19 cellular contexts compared by ENCODE assay signal in the genomic region with DNA sequence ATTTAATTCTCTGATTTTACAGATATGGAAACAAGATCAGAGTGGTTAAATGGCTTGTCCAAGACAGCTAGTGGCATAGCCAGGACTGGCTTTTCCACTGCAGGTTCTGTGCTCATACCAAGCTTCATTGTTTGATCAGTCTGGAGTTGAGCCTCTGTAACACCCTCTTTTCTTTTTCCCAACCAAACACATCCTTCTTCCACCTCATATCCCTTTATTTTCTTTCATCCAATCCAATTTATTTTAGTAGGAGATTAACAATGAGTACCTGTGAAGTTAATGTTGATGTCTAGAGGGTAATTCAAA.
A peak's percentile ranks its signal among the peaks of the same experiment; 100 is the strongest.
DNase-seq lines count a peak whose midpoint lies in the region; ATAC-seq, FAIRE-seq and TF ChIP-seq lines count a peak whose summit lies in the region.
"Had no signal": no experiment of that assay in that cellular context is flagged by ENCODE, and none has a peak within 500 bp of the region (broad histone marks: within the 10 kb centered on the region; RNA-seq: fewer than 3 reads in every experiment).

No MANE protein-coding gene starts in this region.

- peak overlapping the region; percentile 24 to 40; a peak in 5 of 6 replicates for H3K27ac ChIP-seq in A549
- no peak overlapping the region for H3K27ac ChIP-seq in mesendoderm (ENCODE audit: low read depth, low read length)
- no peak overlapping the region for H3K27ac ChIP-seq in CD8-positive, alpha-beta T cell (ENCODE audit: low read depth, low read length)
- H3K27ac ChIP-seq: gastroesophageal sphincter, left lung, SK-N-MC, suprapubic skin had no signal

- no peaks in the 10 kb centered on the region for H3K9me3 ChIP-seq in A549
- no peaks in the 10 kb centered on the region for H3K9me3 ChIP-seq in CD8-positive, alpha-beta T cell (ENCODE audit: low read length)
- H3K9me3 ChIP-seq: gastroesophageal sphincter, left lung, suprapubic skin had no signal

- intact Hi-C loops in CD8-positive, alpha-beta T cell (cut with DNase I, micrococcal nuclease), result no loop called here

- no peaks in the 10 kb centered on the region for H3K79me2 ChIP-seq in mesendoderm (ENCODE audit: control insufficient read depth, insufficient read depth, low read length)

- TF ChIP-seq EP300 in A549 (IDR thresholded peaks at IDR 0.05), result no peak

- no peak overlapping the region for H2BK15ac ChIP-seq in mesendoderm (replicated peaks; ENCODE audit: low read depth)

- H3K9me3 Mint-ChIP-seq in CD8-positive, alpha-beta T cell, result no peaks in the 10 kb centered on the region
- H3K9me3 Mint-ChIP-seq: activated naive CD8-positive, alpha-beta T cell treated with anti-CD3 and anti-CD28 coated beads, Interleukin-2, amount 10 ng/mL, durations not matched to agents 7 days and 5 days; activated T-helper 1 cell treated with anti-CD3 and anti-CD28 coated beads, Interleukin-12 subunit alpha, Interleukin-12 subunit beta, Interleukin-2, Interleukin-4 antibody, amounts not matched to agents 30 ng/mL and 10 ng/mL and 1 ng/mL, durations not matched to agents 14 hours and 24 hours and 36 hours had no signal

- no peak overlapping the region for H3K18ac ChIP-seq in mesendoderm (ENCODE audit: low read length)

- H3K4me3 ChIP-seq in A549 (no peak overlapping the region), mesendoderm (ENCODE audit: low read length) (no peak overlapping the region)
- no peak overlapping the region for H3K4me3 ChIP-seq in CD8-positive, alpha-beta T cell (ENCODE audit: low read depth, low read length)
- H3K4me3 ChIP-seq: gastroesophageal sphincter, left lung, SK-N-MC, suprapubic skin had no signal

- peak overlapping the region; percentile 81 for H4K8ac ChIP-seq in mesendoderm (ENCODE audit: low read depth, low read length)

- no peak overlapping the region for H2AK5ac ChIP-seq in mesendoderm (ENCODE audit: low read length)

- no peaks in the 10 kb centered on the region for H3K4me1 Mint-ChIP-seq in CD8-positive, alpha-beta T cell (ENCODE audit: low read depth)
- H3K4me1 Mint-ChIP-seq: activated naive CD8-positive, alpha-beta T cell treated with anti-CD3 and anti-CD28 coated beads, Interleukin-2, amount 10 ng/mL, durations not matched to agents 7 days and 5 days had no signal

- H3K4me1 ChIP-seq in A549, result peaks cover 17% of the 10 kb centered on the region; the same call in 2 of the 3 replicates
- no peaks in the 10 kb centered on the region for H3K4me1 ChIP-seq in mesendoderm (ENCODE audit: control insufficient read depth, low read depth, low read length)
- no peaks in the 10 kb centered on the region for H3K4me1 ChIP-seq in CD8-positive, alpha-beta T cell (ENCODE audit: insufficient read depth, low read length)
- H3K4me1 ChIP-seq: left lung had no signal

- no peak overlapping the region for H2BK120ac ChIP-seq in mesendoderm (ENCODE audit: low read depth, low read length)

- H2BK5ac ChIP-seq in mesendoderm (ENCODE audit: low read length), result no peak overlapping the region

- DNase-seq in A549 (ENCODE audit: low read depth in 1 of 2, low spot score in 1 of 2), result no peak
- peak; percentile 50 for DNase-seq in DMS53 treated with DMSO at 0.1 percent for 48 hours (lab: John Stamatoyannopoulos, UW; ENCODE audit: unreplicated experiment)
- DNase-seq in NCI-H748 (lab: John Stamatoyannopoulos, UW; ENCODE audit: unreplicated experiment), result peak; percentile 77
- DNase-seq in mesendoderm, result no peak
- no peak for DNase-seq in HuH-7.5 (ENCODE audit: low spot score)
- DNase-seq in CD8-positive, alpha-beta T cell, result no peak
- DNase-seq in activated effector memory CD4-positive, alpha-beta T cell treated with anti-CD3 and anti-CD28 coated beads, Interleukin-2, amount 50 U/mL, for 16 hours, result no peak
- no peak for DNase-seq in stimulated activated CD4-positive, alpha-beta T cell treated with anti-CD3 and anti-CD28 coated beads, Interleukin-12 subunit alpha, Interleukin-12 subunit beta, amount 100 ng/mL, for 4 hours
- DNase-seq: activated CD4-positive, alpha-beta T cell treated with anti-CD3 and anti-CD28 coated beads for 1 hour; activated naive CD8-positive, alpha-beta T cell treated with anti-CD3 and anti-CD28 coated beads, Interleukin-2, amount 10 ng/mL, durations not matched to agents 7 days and 5 days; GF-D8; left lung; stimulated activated CD8-positive, alpha-beta memory T cell treated with anti-CD3 and anti-CD28 coated beads, Interleukin-4, amount 100 ng/mL, for 48 hours; T1000 had no signal

- no peak overlapping the region for H3K4ac ChIP-seq in mesendoderm (ENCODE audit: low read depth, low read length)

- H3K9ac ChIP-seq in mesendoderm (ENCODE audit: low read length), result no peak overlapping the region

- no peak overlapping the region for H3K4me3 Mint-ChIP-seq in CD8-positive, alpha-beta T cell
- H3K4me3 Mint-ChIP-seq: activated naive CD8-positive, alpha-beta T cell treated with anti-CD3 and anti-CD28 coated beads, Interleukin-2, amount 10 ng/mL, durations not matched to agents 7 days and 5 days; activated T-helper 1 cell treated with anti-CD3 and anti-CD28 coated beads, Interleukin-12 subunit alpha, Interleukin-12 subunit beta, Interleukin-2, Interleukin-4 antibody, amounts not matched to agents 30 ng/mL and 10 ng/mL and 1 ng/mL, durations not matched to agents 14 hours and 24 hours and 36 hours had no signal

- H3K27me3 Mint-ChIP-seq in CD8-positive, alpha-beta T cell (ENCODE audit: low read depth), result no peaks in the 10 kb centered on the region

- CTCF ChIA-PET in A549 (lab: Yijun Ruan, JAX), result interaction anchor here (1.0 to 1.8 kb wide), 8 partner anchors 13 to 709 kb away, joined by 3 to 5 read pairs (median 4); no protein-coding TSS in a partner anchor
- CTCF ChIA-PET in CD8-positive, alpha-beta T cell (lab: Charles Lee), result no interaction called here

- TF ChIP-seq POLR2A in A549 (IDR thresholded peaks at IDR 0.05; ENCODE audit: low read length), result no peak

- no peak overlapping the region for H3K23ac ChIP-seq in mesendoderm (ENCODE audit: low read length)

- no peak for TF ChIP-seq RAD21 in A549 (conservative IDR thresholded peaks at IDR 0.05 in 1 of 2, IDR thresholded peaks at IDR 0.05 in 1 of 2)

- H4K5ac ChIP-seq in mesendoderm (ENCODE audit: low read length), result no peak overlapping the region

- no peak overlapping the region for H3K56ac ChIP-seq in mesendoderm (ENCODE audit: low read length)

- H3K27me3 ChIP-seq in mesendoderm (ENCODE audit: insufficient read depth, low read length, poor library complexity), result no peaks in the 10 kb centered on the region
- H3K27me3 ChIP-seq in CD8-positive, alpha-beta T cell (ENCODE audit: insufficient read depth, low read length), result no peaks in the 10 kb centered on the region
- H3K27me3 ChIP-seq: gastroesophageal sphincter, left lung, suprapubic skin had no signal

- peak in 1 of 2 experiments; percentile 64; a peak in 2 of 6 replicates for ATAC-seq in A549
- no peak for ATAC-seq in CD8-positive, alpha-beta T cell
- ATAC-seq: gastroesophageal sphincter had no signal

- H3K27ac Mint-ChIP-seq in CD8-positive, alpha-beta T cell, result no peak overlapping the region
- H3K27ac Mint-ChIP-seq: activated naive CD8-positive, alpha-beta T cell treated with anti-CD3 and anti-CD28 coated beads, Interleukin-2, amount 10 ng/mL, durations not matched to agents 7 days and 5 days; activated T-helper 1 cell treated with anti-CD3 and anti-CD28 coated beads, Interleukin-12 subunit alpha, Interleukin-12 subunit beta, Interleukin-2, Interleukin-4 antibody, amounts not matched to agents 30 ng/mL and 10 ng/mL and 1 ng/mL, durations not matched to agents 14 hours and 24 hours and 36 hours had no signal

- POLR2A ChIA-PET in A549 (lab: Yijun Ruan, JAX), result no interaction called here
- POLR2A ChIA-PET in CD8-positive, alpha-beta T cell (lab: Charles Lee), result no interaction called here

- H3K4me2 ChIP-seq in A549, result peak overlapping the region; percentile 6; the same call in 1 of the 3 replicates
- no peak overlapping the region for H3K4me2 ChIP-seq in mesendoderm (ENCODE audit: low read length)

- no peaks in the 10 kb centered on the region for H3K79me1 ChIP-seq in mesendoderm (ENCODE audit: low read length)

- no peaks in the 10 kb centered on the region for H3K36me3 ChIP-seq in mesendoderm (ENCODE audit: control insufficient read depth, insufficient read depth, low read length)
- no peaks in the 10 kb centered on the region for H3K36me3 ChIP-seq in CD8-positive, alpha-beta T cell (ENCODE audit: insufficient read depth, low read length)
- H3K36me3 ChIP-seq: gastroesophageal sphincter, left lung, suprapubic skin had no signal

- no peak for TF ChIP-seq CTCF in A549 (IDR thresholded peaks at IDR 0.05)
- TF ChIP-seq CTCF in CD8-positive, alpha-beta T cell (IDR thresholded peaks at IDR 0.05), result no peak

- no peak for FAIRE-seq in A549 (lab: Jason Lieb, UNC)
- FAIRE-seq: GM12892 had no signal

- no peaks in the 10 kb centered on the region for H3K36me3 Mint-ChIP-seq in CD8-positive, alpha-beta T cell
- H3K36me3 Mint-ChIP-seq: activated naive CD8-positive, alpha-beta T cell treated with anti-CD3 and anti-CD28 coated beads, Interleukin-2, amount 10 ng/mL, durations not matched to agents 7 days and 5 days had no signal

TF ChIP-seq in A549, 52 proteins besides CTCF, POLR2A, EP300 and RAD21 (continues in another document):
- TF ChIP-seq CHD2 (IDR thresholded peaks at IDR 0.05; ENCODE audit: low read length, partially characterized antibody) (no peak), HOXA7 (CRISPR knock-in tag; IDR thresholded peaks at IDR 0.05) (no peak), RCOR1 (IDR thresholded peaks at IDR 0.05; ENCODE audit: low read depth, low read length) (no peak), RNF2 (IDR thresholded peaks at IDR 0.05; ENCODE audit: borderline replicate concordance, low read depth) (no peak), CHD4 (IDR thresholded peaks at IDR 0.05; ENCODE audit: borderline replicate concordance) (no peak), JUNB (IDR thresholded peaks at IDR 0.05) (no peak), RARB (CRISPR knock-in tag; IDR thresholded peaks at IDR 0.05) (no peak), RFX5 (IDR thresholded peaks at IDR 0.05) (no peak), CBX8 (IDR thresholded peaks at IDR 0.05) (no peak), ZSCAN20 (CRISPR knock-in tag; IDR thresholded peaks at IDR 0.05) (no peak), EHMT2 (IDR thresholded peaks at IDR 0.05; ENCODE audit: low read depth) (no peak), TP53 (CRISPR knock-in tag; IDR thresholded peaks at IDR 0.05) (no peak), NFE2L2 (conservative IDR thresholded peaks at IDR 0.05; ENCODE audit: low read length) (no peak)
- TF ChIP-seq, protein P1, sequence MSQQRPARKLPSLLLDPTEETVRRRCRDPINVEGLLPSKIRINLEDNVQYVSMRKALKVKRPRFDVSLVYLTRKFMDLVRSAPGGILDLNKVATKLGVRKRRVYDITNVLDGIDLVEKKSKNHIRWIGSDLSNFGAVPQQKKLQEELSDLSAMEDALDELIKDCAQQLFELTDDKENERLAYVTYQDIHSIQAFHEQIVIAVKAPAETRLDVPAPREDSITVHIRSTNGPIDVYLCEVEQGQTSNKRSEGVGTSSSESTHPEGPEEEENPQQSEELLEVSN (IDR thresholded peaks at IDR 0.05; ENCODE audit: borderline replicate concordance, low read depth), result no peak
- TF ChIP-seq, protein P2, sequence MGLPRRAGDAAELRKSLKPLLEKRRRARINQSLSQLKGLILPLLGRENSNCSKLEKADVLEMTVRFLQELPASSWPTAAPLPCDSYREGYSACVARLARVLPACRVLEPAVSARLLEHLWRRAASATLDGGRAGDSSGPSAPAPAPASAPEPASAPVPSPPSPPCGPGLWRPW (IDR thresholded peaks at IDR 0.05), result no peak

Comparison
In these comparisons a context has a peak if more than half of its experiments do, and no peak if none do; other contexts are left out.
1. DNase-seq: peak in DMS53 treated with DMSO at 0.1 percent for 48 hours (single experiment) and NCI-H748 (single experiment); none in A549 (0 of 2), mesendoderm (single experiment), HuH-7.5 (single experiment), CD8-positive, alpha-beta T cell (0 of 7), activated effector memory CD4-positive, alpha-beta T cell treated with anti-CD3 and anti-CD28 coated beads, Interleukin-2, amount 50 U/mL, for 16 hours (single experiment) and stimulated activated CD4-positive, alpha-beta T cell treated with anti-CD3 and anti-CD28 coated beads, Interleukin-12 subunit alpha, Interleukin-12 subunit beta, amount 100 ng/mL, for 4 hours (single experiment).
2. H3K27ac ChIP-seq: peak in A549 (2 of 2); none in mesendoderm (single experiment) and CD8-positive, alpha-beta T cell (single experiment).